Comparison of ENCODE assay signal across 2 cellular contexts in the genomic region with DNA sequence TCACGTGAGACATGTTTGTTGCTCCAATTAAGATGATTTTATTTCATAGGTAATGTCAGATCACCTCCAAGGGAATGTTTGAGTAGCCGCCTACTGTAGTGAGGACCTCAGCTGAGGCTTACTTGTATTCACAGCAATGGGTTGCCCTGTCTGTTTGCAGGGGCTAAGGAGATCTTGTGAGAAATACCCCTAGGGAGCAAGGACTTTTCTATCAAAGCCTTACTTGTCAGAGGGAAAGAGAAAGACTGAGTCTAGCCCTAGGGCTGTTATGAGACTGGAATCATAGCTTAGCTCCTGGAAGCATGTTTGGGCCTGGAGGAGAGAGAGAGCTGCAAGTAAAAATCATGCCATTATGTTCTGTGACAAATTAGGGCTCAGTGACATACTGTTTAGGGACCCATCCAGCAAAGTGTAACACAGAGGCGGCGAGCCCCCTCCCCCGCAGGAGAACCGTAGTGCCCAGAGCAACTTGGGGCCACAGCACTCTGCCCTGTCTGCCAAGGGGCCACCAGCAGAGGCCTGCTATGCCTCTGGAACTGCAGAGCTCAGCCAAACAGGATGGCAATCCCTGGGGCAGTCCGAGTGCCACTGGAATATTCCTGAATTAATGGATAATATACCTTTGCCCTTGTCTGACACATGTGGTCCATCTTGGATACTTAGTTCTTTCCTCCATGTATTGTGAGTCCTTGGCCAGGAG.
TF ChIP-seq lines count a peak whose summit lies in the region.

No MANE protein-coding gene starts in this region.

TF ChIP-seq in SK-N-SH, 30 proteins besides CTCF, POLR2A, EP300 and RAD21 (continued from another document):
- TF ChIP-seq, protein P1, sequence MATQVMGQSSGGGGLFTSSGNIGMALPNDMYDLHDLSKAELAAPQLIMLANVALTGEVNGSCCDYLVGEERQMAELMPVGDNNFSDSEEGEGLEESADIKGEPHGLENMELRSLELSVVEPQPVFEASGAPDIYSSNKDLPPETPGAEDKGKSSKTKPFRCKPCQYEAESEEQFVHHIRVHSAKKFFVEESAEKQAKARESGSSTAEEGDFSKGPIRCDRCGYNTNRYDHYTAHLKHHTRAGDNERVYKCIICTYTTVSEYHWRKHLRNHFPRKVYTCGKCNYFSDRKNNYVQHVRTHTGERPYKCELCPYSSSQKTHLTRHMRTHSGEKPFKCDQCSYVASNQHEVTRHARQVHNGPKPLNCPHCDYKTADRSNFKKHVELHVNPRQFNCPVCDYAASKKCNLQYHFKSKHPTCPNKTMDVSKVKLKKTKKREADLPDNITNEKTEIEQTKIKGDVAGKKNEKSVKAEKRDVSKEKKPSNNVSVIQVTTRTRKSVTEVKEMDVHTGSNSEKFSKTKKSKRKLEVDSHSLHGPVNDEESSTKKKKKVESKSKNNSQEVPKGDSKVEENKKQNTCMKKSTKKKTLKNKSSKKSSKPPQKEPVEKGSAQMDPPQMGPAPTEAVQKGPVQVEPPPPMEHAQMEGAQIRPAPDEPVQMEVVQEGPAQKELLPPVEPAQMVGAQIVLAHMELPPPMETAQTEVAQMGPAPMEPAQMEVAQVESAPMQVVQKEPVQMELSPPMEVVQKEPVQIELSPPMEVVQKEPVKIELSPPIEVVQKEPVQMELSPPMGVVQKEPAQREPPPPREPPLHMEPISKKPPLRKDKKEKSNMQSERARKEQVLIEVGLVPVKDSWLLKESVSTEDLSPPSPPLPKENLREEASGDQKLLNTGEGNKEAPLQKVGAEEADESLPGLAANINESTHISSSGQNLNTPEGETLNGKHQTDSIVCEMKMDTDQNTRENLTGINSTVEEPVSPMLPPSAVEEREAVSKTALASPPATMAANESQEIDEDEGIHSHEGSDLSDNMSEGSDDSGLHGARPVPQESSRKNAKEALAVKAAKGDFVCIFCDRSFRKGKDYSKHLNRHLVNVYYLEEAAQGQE (IDR thresholded peaks at IDR 0.05; ENCODE audit: low read depth, low read length): no peak
- TF ChIP-seq NRF1 (IDR thresholded peaks at IDR 0.05; ENCODE audit: low read depth, low read length): no peak
- TF ChIP-seq, protein P2, sequence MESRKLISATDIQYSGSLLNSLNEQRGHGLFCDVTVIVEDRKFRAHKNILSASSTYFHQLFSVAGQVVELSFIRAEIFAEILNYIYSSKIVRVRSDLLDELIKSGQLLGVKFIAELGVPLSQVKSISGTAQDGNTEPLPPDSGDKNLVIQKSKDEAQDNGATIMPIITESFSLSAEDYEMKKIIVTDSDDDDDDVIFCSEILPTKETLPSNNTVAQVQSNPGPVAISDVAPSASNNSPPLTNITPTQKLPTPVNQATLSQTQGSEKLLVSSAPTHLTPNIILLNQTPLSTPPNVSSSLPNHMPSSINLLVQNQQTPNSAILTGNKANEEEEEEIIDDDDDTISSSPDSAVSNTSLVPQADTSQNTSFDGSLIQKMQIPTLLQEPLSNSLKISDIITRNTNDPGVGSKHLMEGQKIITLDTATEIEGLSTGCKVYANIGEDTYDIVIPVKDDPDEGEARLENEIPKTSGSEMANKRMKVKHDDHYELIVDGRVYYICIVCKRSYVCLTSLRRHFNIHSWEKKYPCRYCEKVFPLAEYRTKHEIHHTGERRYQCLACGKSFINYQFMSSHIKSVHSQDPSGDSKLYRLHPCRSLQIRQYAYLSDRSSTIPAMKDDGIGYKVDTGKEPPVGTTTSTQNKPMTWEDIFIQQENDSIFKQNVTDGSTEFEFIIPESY (IDR thresholded peaks at IDR 0.05; ENCODE audit: borderline replicate concordance, low read depth): no peak
- TF ChIP-seq NFIC (IDR thresholded peaks at IDR 0.05; ENCODE audit: borderline replicate concordance): no peak
- TF ChIP-seq YY1 (IDR thresholded peaks at IDR 0.05; ENCODE audit: low read depth): no peak
- TF ChIP-seq FOXM1 (IDR thresholded peaks at IDR 0.05; ENCODE audit: low read depth): no peak
- TF ChIP-seq, protein P3, sequence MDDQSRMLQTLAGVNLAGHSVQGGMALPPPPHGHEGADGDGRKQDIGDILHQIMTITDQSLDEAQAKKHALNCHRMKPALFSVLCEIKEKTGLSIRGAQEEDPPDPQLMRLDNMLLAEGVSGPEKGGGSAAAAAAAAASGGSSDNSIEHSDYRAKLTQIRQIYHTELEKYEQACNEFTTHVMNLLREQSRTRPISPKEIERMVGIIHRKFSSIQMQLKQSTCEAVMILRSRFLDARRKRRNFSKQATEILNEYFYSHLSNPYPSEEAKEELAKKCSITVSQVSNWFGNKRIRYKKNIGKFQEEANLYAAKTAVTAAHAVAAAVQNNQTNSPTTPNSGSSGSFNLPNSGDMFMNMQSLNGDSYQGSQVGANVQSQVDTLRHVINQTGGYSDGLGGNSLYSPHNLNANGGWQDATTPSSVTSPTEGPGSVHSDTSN (IDR thresholded peaks at IDR 0.05): no peak

TF ChIP-seq in SK-N-SH treated with all-trans-retinoic acid at 6 μM for 48 hours, 23 proteins besides CTCF, POLR2A, EP300 and RAD21 (continued from another document):
- TF ChIP-seq, protein P4, sequence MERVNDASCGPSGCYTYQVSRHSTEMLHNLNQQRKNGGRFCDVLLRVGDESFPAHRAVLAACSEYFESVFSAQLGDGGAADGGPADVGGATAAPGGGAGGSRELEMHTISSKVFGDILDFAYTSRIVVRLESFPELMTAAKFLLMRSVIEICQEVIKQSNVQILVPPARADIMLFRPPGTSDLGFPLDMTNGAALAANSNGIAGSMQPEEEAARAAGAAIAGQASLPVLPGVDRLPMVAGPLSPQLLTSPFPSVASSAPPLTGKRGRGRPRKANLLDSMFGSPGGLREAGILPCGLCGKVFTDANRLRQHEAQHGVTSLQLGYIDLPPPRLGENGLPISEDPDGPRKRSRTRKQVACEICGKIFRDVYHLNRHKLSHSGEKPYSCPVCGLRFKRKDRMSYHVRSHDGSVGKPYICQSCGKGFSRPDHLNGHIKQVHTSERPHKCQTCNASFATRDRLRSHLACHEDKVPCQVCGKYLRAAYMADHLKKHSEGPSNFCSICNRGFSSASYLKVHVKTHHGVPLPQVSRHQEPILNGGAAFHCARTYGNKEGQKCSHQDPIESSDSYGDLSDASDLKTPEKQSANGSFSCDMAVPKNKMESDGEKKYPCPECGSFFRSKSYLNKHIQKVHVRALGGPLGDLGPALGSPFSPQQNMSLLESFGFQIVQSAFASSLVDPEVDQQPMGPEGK (CRISPR knock-in tag; IDR thresholded peaks at IDR 0.05; ENCODE audit: borderline replicate concordance): no peak
- TF ChIP-seq, protein P5, sequence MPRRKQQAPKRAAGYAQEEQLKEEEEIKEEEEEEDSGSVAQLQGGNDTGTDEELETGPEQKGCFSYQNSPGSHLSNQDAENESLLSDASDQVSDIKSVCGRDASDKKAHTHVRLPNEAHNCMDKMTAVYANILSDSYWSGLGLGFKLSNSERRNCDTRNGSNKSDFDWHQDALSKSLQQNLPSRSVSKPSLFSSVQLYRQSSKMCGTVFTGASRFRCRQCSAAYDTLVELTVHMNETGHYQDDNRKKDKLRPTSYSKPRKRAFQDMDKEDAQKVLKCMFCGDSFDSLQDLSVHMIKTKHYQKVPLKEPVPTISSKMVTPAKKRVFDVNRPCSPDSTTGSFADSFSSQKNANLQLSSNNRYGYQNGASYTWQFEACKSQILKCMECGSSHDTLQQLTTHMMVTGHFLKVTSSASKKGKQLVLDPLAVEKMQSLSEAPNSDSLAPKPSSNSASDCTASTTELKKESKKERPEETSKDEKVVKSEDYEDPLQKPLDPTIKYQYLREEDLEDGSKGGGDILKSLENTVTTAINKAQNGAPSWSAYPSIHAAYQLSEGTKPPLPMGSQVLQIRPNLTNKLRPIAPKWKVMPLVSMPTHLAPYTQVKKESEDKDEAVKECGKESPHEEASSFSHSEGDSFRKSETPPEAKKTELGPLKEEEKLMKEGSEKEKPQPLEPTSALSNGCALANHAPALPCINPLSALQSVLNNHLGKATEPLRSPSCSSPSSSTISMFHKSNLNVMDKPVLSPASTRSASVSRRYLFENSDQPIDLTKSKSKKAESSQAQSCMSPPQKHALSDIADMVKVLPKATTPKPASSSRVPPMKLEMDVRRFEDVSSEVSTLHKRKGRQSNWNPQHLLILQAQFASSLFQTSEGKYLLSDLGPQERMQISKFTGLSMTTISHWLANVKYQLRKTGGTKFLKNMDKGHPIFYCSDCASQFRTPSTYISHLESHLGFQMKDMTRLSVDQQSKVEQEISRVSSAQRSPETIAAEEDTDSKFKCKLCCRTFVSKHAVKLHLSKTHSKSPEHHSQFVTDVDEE (CRISPR knock-in tag; IDR thresholded peaks at IDR 0.05): no peak
- no peak for TF ChIP-seq GLIS3 (CRISPR knock-in tag; IDR thresholded peaks at IDR 0.05)
